In the genomic region with DNA sequence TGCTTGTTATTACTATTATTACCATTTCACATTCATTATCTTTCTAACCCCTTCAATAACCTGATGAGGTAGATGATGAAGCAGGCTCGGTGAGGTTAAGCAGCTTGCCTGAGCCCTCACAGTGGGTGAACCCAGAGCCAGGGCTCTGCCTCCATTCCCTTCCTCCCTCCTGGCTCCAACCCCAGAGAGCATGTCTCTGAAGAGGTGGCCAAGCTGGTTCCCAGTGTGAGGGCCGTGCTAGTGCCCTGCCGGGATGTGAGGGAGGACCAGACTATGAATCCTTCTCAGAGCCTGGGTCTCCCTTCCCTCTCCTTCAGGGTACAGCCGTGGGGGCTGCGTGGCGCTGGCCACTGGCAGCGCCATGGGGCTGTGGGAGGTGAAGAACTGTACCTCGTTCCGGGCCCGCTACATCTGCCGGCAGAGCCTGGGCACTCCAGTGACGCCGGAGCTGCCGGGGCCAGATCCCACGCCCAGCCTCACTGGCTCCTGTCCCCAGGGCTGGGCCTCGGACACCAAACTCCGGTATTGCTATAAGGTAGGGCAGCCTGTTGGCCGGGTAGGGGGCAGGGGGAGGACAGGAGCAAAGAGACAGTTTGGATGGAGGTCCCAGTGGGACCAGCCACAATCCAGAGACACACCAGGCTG, we compare ENCODE assay signal across 14 cellular contexts. TPM values are rescaled to one million over a fixed set of nuclear protein-coding genes. Genes with fewer than 3 reads are reported as not detected.
DNase-seq lines count a peak whose midpoint lies in the region; ATAC-seq and TF ChIP-seq lines count a peak whose summit lies in the region.
"Had no signal": no experiment of that assay in that cellular context is flagged by ENCODE, and none has a peak within 500 bp of the region (broad histone marks: within the 10 kb centered on the region; RNA-seq: fewer than 3 reads in every experiment).

No MANE protein-coding gene starts in this region.

- H3K27ac ChIP-seq in SK-N-SH (ENCODE audit: low read depth in 2 of 2, low read length in 1 of 2), result no peak overlapping the region
- H3K27ac ChIP-seq in RWPE2 (ENCODE audit: poor library complexity, severe bottlenecking), result no peak overlapping the region
- H3K27ac ChIP-seq: 22Rv1, GM23248 had no signal

- no peaks in the 10 kb centered on the region for H3K27me3 Mint-ChIP-seq in naive thymus-derived CD8-positive, alpha-beta T cell
- H3K27me3 Mint-ChIP-seq: CD8-positive, alpha-beta memory T cell had no signal

- H4K20me1 ChIP-seq in SK-N-SH (ENCODE audit: insufficient read depth), result peaks cover 1% of the 10 kb centered on the region; the same call in 1 of the 2 replicates

- POLR2A ChIA-PET in SK-N-SH (lab: Yijun Ruan, JAX), result no interaction called here
- POLR2A ChIA-PET in naive thymus-derived CD8-positive, alpha-beta T cell (lab: Charles Lee), result no interaction called here

- no peaks in the 10 kb centered on the region for H3K27me3 ChIP-seq in SK-N-SH (ENCODE audit: insufficient read depth)
- H3K27me3 ChIP-seq in RWPE2 (ENCODE audit: insufficient read depth, poor library complexity, severe bottlenecking), result no peaks in the 10 kb centered on the region

- no peak for TF ChIP-seq RAD21 in SK-N-SH (IDR thresholded peaks at IDR 0.05; ENCODE audit: low read length)

- H3K36me3 ChIP-seq in SK-N-SH (replicated peaks in 1 of 2; ENCODE audit: control insufficient read depth in 1 of 2, insufficient read depth in 2 of 2, low read length in 1 of 2), result peaks cover 79 to 83% of the 10 kb centered on the region in 2 experiments
- no peaks in the 10 kb centered on the region; the same call in 1 of the 2 replicates for H3K36me3 ChIP-seq in RWPE2 (ENCODE audit: low read depth)

- H3K79me2 ChIP-seq in SK-N-SH (ENCODE audit: insufficient read depth), result peaks cover 24% of the 10 kb centered on the region; the same call in 1 of the 2 replicates

- no peak overlapping the region for H3K4me2 ChIP-seq in SK-N-SH

- H3K36me3 Mint-ChIP-seq in naive thymus-derived CD8-positive, alpha-beta T cell, result peaks cover 0 to 2% (median 0%) of the 10 kb centered on the region in 3 donors
- H3K36me3 Mint-ChIP-seq: CD8-positive, alpha-beta memory T cell had no signal

- H3K9me3 Mint-ChIP-seq in naive thymus-derived CD8-positive, alpha-beta T cell, result no peaks in the 10 kb centered on the region
- H3K9me3 Mint-ChIP-seq: CD8-positive, alpha-beta memory T cell had no signal

- no peak overlapping the region for H3K4me3 Mint-ChIP-seq in naive thymus-derived CD8-positive, alpha-beta T cell
- H3K4me3 Mint-ChIP-seq: CD8-positive, alpha-beta memory T cell had no signal

- no peak for TF ChIP-seq CTCF in SK-N-SH (IDR thresholded peaks at IDR 0.05)
- TF ChIP-seq CTCF in RWPE2 (IDR thresholded peaks at IDR 0.05; ENCODE audit: poor library complexity, severe bottlenecking), result no peak

- H3K9me3 ChIP-seq in SK-N-SH, result no peaks in the 10 kb centered on the region
- no peaks in the 10 kb centered on the region for H3K9me3 ChIP-seq in RWPE2 (ENCODE audit: severe bottlenecking)
- H3K9me3 ChIP-seq: Caco-2 had no signal

- H3F3A ChIP-seq in SK-N-SH (replicated peaks; ENCODE audit: insufficient read depth), result peaks cover 14% of the 10 kb centered on the region

- ATAC-seq in SK-N-SH treated with all-trans-retinoic acid at 6 μM for 48 hours, result no peak
- no peak for ATAC-seq in RWPE2 (ENCODE audit: low read depth)
- ATAC-seq in sciatic nerve, result no peak
- no peak for ATAC-seq in naive thymus-derived CD8-positive, alpha-beta T cell
- no peak for ATAC-seq in left colon
- ATAC-seq in HG02759 (IDR thresholded peaks at IDR 0.05; ENCODE audit: unreplicated experiment), result no peak

- no peak for TF ChIP-seq EP300 in SK-N-SH (IDR thresholded peaks at IDR 0.05; ENCODE audit: borderline replicate concordance in 1 of 2, low read depth in 1 of 2, low read length in 1 of 2)

- H3K4me3 ChIP-seq in SK-N-SH (ENCODE audit: low read depth in 2 of 2, low read length in 1 of 2) (no peak overlapping the region), RWPE2 (ENCODE audit: severe bottlenecking) (no peak overlapping the region)
- H3K4me3 ChIP-seq: GM23248 had no signal

- H2AFZ ChIP-seq in SK-N-SH (ENCODE audit: low read depth), result no peak overlapping the region
- H2AFZ ChIP-seq: GM23248 had no signal

- peaks cover 1 to 4% (median 4%) of the 10 kb centered on the region in 4 donors for H3K4me1 Mint-ChIP-seq in naive thymus-derived CD8-positive, alpha-beta T cell

- peak; percentile 33 for DNase-seq in SK-N-SH
- DNase-seq in RWPE2 (ENCODE audit: low spot score), result peak; percentile 48
- DNase-seq in medulla oblongata (ENCODE audit: extremely low spot score), result peak; percentile 49
- DNase-seq in sciatic nerve (ENCODE audit: low spot score), result peak; percentile 51
- DNase-seq in naive thymus-derived CD8-positive, alpha-beta T cell, result no peak
- DNase-seq in left colon, result no peak
- DNase-seq: Caco-2; CD8-positive, alpha-beta memory T cell; DMS53; GF-D8; GM23248 had no signal

- H3K27ac Mint-ChIP-seq in naive thymus-derived CD8-positive, alpha-beta T cell, result peak overlapping the region in 1 of 10 donors; percentile 59
- H3K27ac Mint-ChIP-seq: CD8-positive, alpha-beta memory T cell had no signal

- CTCF ChIA-PET in SK-N-SH (lab: Yijun Ruan, JAX), result interaction anchor here (8.6 kb wide), 1 partner anchor 16 kb away, joined by 67 read pairs; no protein-coding TSS in a partner anchor

- H3K9me2 ChIP-seq in SK-N-SH, result no peaks in the 10 kb centered on the region

- peaks cover 0 to 3% of the 10 kb centered on the region in 2 experiments; a peak in 1 of 4 replicates for H3K4me1 ChIP-seq in SK-N-SH (ENCODE audit: control insufficient read depth in 1 of 2, insufficient read depth in 2 of 2, low read depth in 1 of 2, low read length in 1 of 2)
- H3K4me1 ChIP-seq in RWPE2 (ENCODE audit: insufficient read depth, poor library complexity, severe bottlenecking), result peaks cover 1% of the 10 kb centered on the region
- H3K4me1 ChIP-seq: Caco-2 had no signal

- H3K9ac ChIP-seq in SK-N-SH, result no peak overlapping the region
- H3K9ac ChIP-seq: GM23248 had no signal

- intact Hi-C loops in sciatic nerve (cut with DNase I) (no loop called here), left colon (cut with DNase I, micrococcal nuclease) (no loop called here)

- whole genome bisulfite sequencing in SK-N-SH (ENCODE audit: low lambda C conversion rate), result 95% methylated on average over 13 of the region's 18 CpGs

TF ChIP-seq in SK-N-SH, 30 proteins besides CTCF, POLR2A, EP300 and RAD21:
- TF ChIP-seq RFX5 (IDR thresholded peaks at IDR 0.05; ENCODE audit: low read length), result no peak
TF ChIP-seq in SK-N-SH: peak in this region for 0.

TF ChIP-seq in SK-N-SH treated with all-trans-retinoic acid at 6 μM for 48 hours, 23 proteins besides CTCF, POLR2A, EP300 and RAD21 (continues in another document):
- TF ChIP-seq, protein P1, sequence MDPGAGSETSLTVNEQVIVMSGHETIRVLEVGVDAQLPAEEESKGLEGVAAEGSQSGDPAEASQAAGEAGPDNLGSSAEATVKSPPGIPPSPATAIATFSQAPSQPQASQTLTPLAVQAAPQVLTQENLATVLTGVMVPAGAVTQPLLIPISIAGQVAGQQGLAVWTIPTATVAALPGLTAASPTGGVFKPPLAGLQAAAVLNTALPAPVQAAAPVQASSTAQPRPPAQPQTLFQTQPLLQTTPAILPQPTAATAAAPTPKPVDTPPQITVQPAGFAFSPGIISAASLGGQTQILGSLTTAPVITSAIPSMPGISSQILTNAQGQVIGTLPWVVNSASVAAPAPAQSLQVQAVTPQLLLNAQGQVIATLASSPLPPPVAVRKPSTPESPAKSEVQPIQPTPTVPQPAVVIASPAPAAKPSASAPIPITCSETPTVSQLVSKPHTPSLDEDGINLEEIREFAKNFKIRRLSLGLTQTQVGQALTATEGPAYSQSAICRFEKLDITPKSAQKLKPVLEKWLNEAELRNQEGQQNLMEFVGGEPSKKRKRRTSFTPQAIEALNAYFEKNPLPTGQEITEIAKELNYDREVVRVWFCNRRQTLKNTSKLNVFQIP (CRISPR knock-in tag; IDR thresholded peaks at IDR 0.05; ENCODE audit: borderline replicate concordance, low read depth), result no peak
- TF ChIP-seq TCF4 (CRISPR knock-in tag; IDR thresholded peaks at IDR 0.05; ENCODE audit: borderline replicate concordance), result no peak
- no peak for TF ChIP-seq ZFP3 (CRISPR knock-in tag; IDR thresholded peaks at IDR 0.05)
- no peak for TF ChIP-seq ZNF8 (CRISPR knock-in tag; IDR thresholded peaks at IDR 0.05)
- no peak for TF ChIP-seq ISL1 (CRISPR knock-in tag; IDR thresholded peaks at IDR 0.05)
- TF ChIP-seq, protein P2, sequence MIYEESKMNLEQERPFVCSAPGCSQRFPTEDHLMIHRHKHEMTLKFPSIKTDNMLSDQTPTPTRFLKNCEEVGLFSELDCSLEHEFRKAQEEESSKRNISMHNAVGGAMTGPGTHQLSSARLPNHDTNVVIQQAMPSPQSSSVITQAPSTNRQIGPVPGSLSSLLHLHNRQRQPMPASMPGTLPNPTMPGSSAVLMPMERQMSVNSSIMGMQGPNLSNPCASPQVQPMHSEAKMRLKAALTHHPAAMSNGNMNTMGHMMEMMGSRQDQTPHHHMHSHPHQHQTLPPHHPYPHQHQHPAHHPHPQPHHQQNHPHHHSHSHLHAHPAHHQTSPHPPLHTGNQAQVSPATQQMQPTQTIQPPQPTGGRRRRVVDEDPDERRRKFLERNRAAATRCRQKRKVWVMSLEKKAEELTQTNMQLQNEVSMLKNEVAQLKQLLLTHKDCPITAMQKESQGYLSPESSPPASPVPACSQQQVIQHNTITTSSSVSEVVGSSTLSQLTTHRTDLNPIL (CRISPR knock-in tag; IDR thresholded peaks at IDR 0.05; ENCODE audit: low read depth), result no peak
- no peak for TF ChIP-seq ZNF565 (CRISPR knock-in tag; conservative IDR thresholded peaks at IDR 0.05; ENCODE audit: low read depth)
- no peak for TF ChIP-seq TOX (CRISPR knock-in tag; IDR thresholded peaks at IDR 0.05; ENCODE audit: borderline replicate concordance)
- no peak for TF ChIP-seq ZFP30 (CRISPR knock-in tag; IDR thresholded peaks at IDR 0.05)
- no peak for TF ChIP-seq BACH2 (CRISPR knock-in tag; IDR thresholded peaks at IDR 0.05; ENCODE audit: borderline replicate concordance)

RNA-seq across cellular contexts. Expression of a gene that starts 49.6 kb away (rescaled TPM):
- 112 and 213 TPM in 2 replicates for polyA plus RNA-seq in SK-N-SH (2012; rRNA removed)
- 61.2 and 111 TPM in 2 replicates for polyA plus RNA-seq in SK-N-SH (2012; cell fraction: cytosol; rRNA removed)
- polyA plus RNA-seq in SK-N-SH (2012; cell fraction: nucleus; rRNA removed), result 352 and 390 TPM in 2 replicates
- total RNA-seq in sciatic nerve, result 111 TPM
- total RNA-seq in naive thymus-derived CD8-positive, alpha-beta T cell, result 10 to 100 TPM in 1 of 2 experiments, 1 to 10 TPM in 1; 7.3 to 11.0 TPM
- 1 to 10 TPM in 1 of 3 donors, under 1 TPM in 2; 0.74 to 1.3 (median 0.80) TPM for polyA plus RNA-seq in naive thymus-derived CD8-positive, alpha-beta T cell
- total RNA-seq in left colon, result 10 to 100 TPM in 1 of 2 donors, 1 to 10 TPM in 1; 5.1 to 12.4 TPM

Comparison
In these comparisons a context has a peak if more than half of its experiments do, and no peak if none do; other contexts are left out.
1. DNase-seq: peak in SK-N-SH (single experiment), RWPE2 (single experiment), medulla oblongata (single experiment) and sciatic nerve (single experiment); none in naive thymus-derived CD8-positive, alpha-beta T cell (0 of 10) and left colon (0 of 2).